Comparison of ENCODE assay signal across 1 cellular context in the genomic region with DNA sequence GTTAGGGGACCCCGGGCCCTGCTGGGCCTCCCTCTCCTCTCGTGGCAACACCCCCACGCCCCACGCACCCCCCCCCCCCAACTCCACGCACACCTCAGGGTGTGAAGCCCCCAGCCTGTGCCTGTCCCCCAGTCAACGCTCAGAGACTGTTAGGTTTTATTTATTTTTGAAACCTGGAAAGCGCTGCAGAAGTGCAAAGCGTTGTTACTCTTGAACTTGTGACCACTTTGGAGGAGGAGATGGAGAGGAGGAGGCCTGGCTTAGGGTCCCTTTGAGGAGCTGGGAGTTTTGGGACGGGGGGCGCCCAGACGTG.
TF ChIP-seq lines count a peak whose summit lies in the region.

No MANE protein-coding gene starts in this region.

TF ChIP-seq in HCT116, 20 proteins besides CTCF, POLR2A, EP300 and RAD21 (continued from another document):
- TF ChIP-seq ELF1 (IDR thresholded peaks at IDR 0.05; ENCODE audit: borderline replicate concordance, low read depth): no peak
- TF ChIP-seq JUND (IDR thresholded peaks at IDR 0.05): no peak
- TF ChIP-seq EZH2 (IDR thresholded peaks at IDR 0.05): no peak
- TF ChIP-seq TCF7L2 (IDR thresholded peaks at IDR 0.05; ENCODE audit: borderline replicate concordance, extremely low read depth, insufficient read depth, insufficient read length): no peak
- no peak for TF ChIP-seq POLR2AphosphoS5 (IDR thresholded peaks at IDR 0.05; ENCODE audit: low read depth, low read length)
- TF ChIP-seq EZH2phosphoT487 (IDR thresholded peaks at IDR 0.05; ENCODE audit: borderline replicate concordance): no peak
- TF ChIP-seq CBX3 (IDR thresholded peaks at IDR 0.05; ENCODE audit: low read depth): no peak
- no peak for TF ChIP-seq SRF (IDR thresholded peaks at IDR 0.05; ENCODE audit: low read depth)
- TF ChIP-seq ZNF274 (IDR thresholded peaks at IDR 0.05; ENCODE audit: low read depth, low read length): no peak
- TF ChIP-seq ZFX (IDR thresholded peaks at IDR 0.05): no peak
- TF ChIP-seq, protein P1, sequence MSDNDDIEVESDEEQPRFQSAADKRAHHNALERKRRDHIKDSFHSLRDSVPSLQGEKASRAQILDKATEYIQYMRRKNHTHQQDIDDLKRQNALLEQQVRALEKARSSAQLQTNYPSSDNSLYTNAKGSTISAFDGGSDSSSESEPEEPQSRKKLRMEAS (IDR thresholded peaks at IDR 0.05): no peak
- TF ChIP-seq, protein P2, sequence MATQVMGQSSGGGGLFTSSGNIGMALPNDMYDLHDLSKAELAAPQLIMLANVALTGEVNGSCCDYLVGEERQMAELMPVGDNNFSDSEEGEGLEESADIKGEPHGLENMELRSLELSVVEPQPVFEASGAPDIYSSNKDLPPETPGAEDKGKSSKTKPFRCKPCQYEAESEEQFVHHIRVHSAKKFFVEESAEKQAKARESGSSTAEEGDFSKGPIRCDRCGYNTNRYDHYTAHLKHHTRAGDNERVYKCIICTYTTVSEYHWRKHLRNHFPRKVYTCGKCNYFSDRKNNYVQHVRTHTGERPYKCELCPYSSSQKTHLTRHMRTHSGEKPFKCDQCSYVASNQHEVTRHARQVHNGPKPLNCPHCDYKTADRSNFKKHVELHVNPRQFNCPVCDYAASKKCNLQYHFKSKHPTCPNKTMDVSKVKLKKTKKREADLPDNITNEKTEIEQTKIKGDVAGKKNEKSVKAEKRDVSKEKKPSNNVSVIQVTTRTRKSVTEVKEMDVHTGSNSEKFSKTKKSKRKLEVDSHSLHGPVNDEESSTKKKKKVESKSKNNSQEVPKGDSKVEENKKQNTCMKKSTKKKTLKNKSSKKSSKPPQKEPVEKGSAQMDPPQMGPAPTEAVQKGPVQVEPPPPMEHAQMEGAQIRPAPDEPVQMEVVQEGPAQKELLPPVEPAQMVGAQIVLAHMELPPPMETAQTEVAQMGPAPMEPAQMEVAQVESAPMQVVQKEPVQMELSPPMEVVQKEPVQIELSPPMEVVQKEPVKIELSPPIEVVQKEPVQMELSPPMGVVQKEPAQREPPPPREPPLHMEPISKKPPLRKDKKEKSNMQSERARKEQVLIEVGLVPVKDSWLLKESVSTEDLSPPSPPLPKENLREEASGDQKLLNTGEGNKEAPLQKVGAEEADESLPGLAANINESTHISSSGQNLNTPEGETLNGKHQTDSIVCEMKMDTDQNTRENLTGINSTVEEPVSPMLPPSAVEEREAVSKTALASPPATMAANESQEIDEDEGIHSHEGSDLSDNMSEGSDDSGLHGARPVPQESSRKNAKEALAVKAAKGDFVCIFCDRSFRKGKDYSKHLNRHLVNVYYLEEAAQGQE (IDR thresholded peaks at IDR 0.05; ENCODE audit: low read depth): no peak
- no peak for TF ChIP-seq CEBPB (IDR thresholded peaks at IDR 0.05; ENCODE audit: low read depth)
- no peak for TF ChIP-seq SP1 (IDR thresholded peaks at IDR 0.05; ENCODE audit: low read depth)
- TF ChIP-seq SIN3A (IDR thresholded peaks at IDR 0.05; ENCODE audit: low read depth): no peak
- TF ChIP-seq, protein P3, sequence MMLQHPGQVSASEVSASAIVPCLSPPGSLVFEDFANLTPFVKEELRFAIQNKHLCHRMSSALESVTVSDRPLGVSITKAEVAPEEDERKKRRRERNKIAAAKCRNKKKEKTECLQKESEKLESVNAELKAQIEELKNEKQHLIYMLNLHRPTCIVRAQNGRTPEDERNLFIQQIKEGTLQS (IDR thresholded peaks at IDR 0.05): no peak
- TF ChIP-seq FOSL1 (IDR thresholded peaks at IDR 0.05; ENCODE audit: low read depth): no peak
TF ChIP-seq in HCT116: peak in this region for 0.
